9 cellular contexts compared by ENCODE assay signal in genomic region chr11:94776351-94777321, GRCh38. TPM values are rescaled to one million over a fixed set of nuclear protein-coding genes. Genes with fewer than 3 reads are reported as not detected.
DNase-seq lines count a peak whose midpoint lies in the region; ATAC-seq, FAIRE-seq and TF ChIP-seq lines count a peak whose summit lies in the region.
"Had no signal": no experiment of that assay in that cellular context is flagged by ENCODE, and none has a peak within 500 bp of the region (broad histone marks: within the 10 kb centered on the region; RNA-seq: fewer than 3 reads in every experiment).

No MANE protein-coding gene starts in this region.

- ATAC-seq in GM21360 (IDR thresholded peaks at IDR 0.05; ENCODE audit: unreplicated experiment) (no peak), T-cell (replicated peaks in 1 of 4) (no peak)

- H3K36me3 ChIP-seq in HEK293 (ENCODE audit: control insufficient read depth in 2 of 2, insufficient read depth in 1 of 2, low read length in 2 of 2), result no peaks in the 10 kb centered on the region
- H3K36me3 ChIP-seq in SJCRH30, result no peaks in the 10 kb centered on the region
- peaks cover 0 to 7% of the 10 kb centered on the region in 2 experiments for H3K36me3 ChIP-seq in keratinocyte (ENCODE audit: control insufficient read depth in 2 of 2, extremely low read depth in 1 of 2, insufficient read depth in 2 of 2, low read length in 2 of 2)
- H3K36me3 ChIP-seq: adrenal gland had no signal

- H3K4me3 ChIP-seq in HEK293 (ENCODE audit: low read depth, low read length), result no peak overlapping the region
- H3K4me3 ChIP-seq in SJCRH30, result no peak overlapping the region
- peak overlapping the region in 2 of 3 experiments; percentile 6 to 10 for H3K4me3 ChIP-seq in keratinocyte (ENCODE audit: control insufficient read depth in 2 of 3, extremely low read depth in 1 of 3, insufficient read depth in 2 of 3, low read depth in 1 of 3, low read length in 3 of 3)
- H3K4me3 ChIP-seq: adrenal gland had no signal

- H3K9me1 ChIP-seq in keratinocyte (ENCODE audit: control insufficient read depth, extremely low read depth, insufficient read depth, low read length), result peaks cover 4% of the 10 kb centered on the region

- no peak overlapping the region for H3K4me3 Mint-ChIP-seq in T-cell

- no peak overlapping the region for H3K27ac Mint-ChIP-seq in T-cell

- H3K36me3 Mint-ChIP-seq in T-cell, result no peaks in the 10 kb centered on the region

- H2AFZ ChIP-seq in keratinocyte (ENCODE audit: control insufficient read depth, low read length), result no peak overlapping the region

- H3K4me1 Mint-ChIP-seq in T-cell, result peaks cover 10 to 18% (median 11%) of the 10 kb centered on the region in 3 donors

- TF ChIP-seq CTCF in HEK293 (tag by site-specific recombination; IDR thresholded peaks at IDR 0.05) (no peak), keratinocyte (optimal IDR thresholded peaks at IDR 0.05 in 1 of 3, IDR thresholded peaks at IDR 0.05 in 1 of 3, conservative IDR thresholded peaks at IDR 0.05 in 1 of 3; ENCODE audit: extremely low read depth in 1 of 3, insufficient read depth in 2 of 3, low read length in 3 of 3) (no peak)

- peak overlapping the region; percentile 79 for H3K4me2 ChIP-seq in keratinocyte (ENCODE audit: control insufficient read depth, extremely low read depth, insufficient read depth, low read depth, low read length)

- peak overlapping the region; percentile 54 for H3K9ac ChIP-seq in keratinocyte (ENCODE audit: control insufficient read depth, extremely low read depth, insufficient read depth, low read length)

- H3K27ac ChIP-seq in HEK293 (ENCODE audit: extremely low read depth, low read depth, low read length) (peak overlapping the region; percentile 47), SJCRH30 (peak overlapping the region; percentile 85), keratinocyte (ENCODE audit: control insufficient read depth, insufficient read depth, low read length) (peak overlapping the region; percentile 76)

- POLR2A ChIA-PET in HEK293 (lab: Yijun Ruan, JAX) (interaction anchor here (0.9 to 1.6 kb wide), 2 partner anchors 8 to 39 kb away, joined by 4 to 10 read pairs; partner anchors contain the start of gene AMOTL1), T-cell (lab: Charles Lee) (no interaction called here)

- peaks cover 99% of the 10 kb centered on the region for H3K79me2 ChIP-seq in keratinocyte (ENCODE audit: control insufficient read depth, insufficient read depth, low read length)

- dilution Hi-C loops in keratinocyte (cut with MboI; ENCODE audit: extremely low pct_ligation_motif_present, low sequenced_read_pairs), result no loop called here

- CTCF ChIA-PET in HEK293 (lab: Yijun Ruan, JAX) (interaction anchor here (0.6 to 1.7 kb wide), 9 partner anchors 9 to 647 kb away, joined by 3 to 7 read pairs (median 3); no protein-coding TSS in a partner anchor), T-cell (lab: Charles Lee) (no interaction called here)

- no peaks in the 10 kb centered on the region for H3K9me3 ChIP-seq in HEK293 (ENCODE audit: control insufficient read depth, insufficient read depth, low read depth, low read length)
- H3K9me3 ChIP-seq in SJCRH30 (replicated peaks), result no peaks in the 10 kb centered on the region
- no peaks in the 10 kb centered on the region for H3K9me3 ChIP-seq in keratinocyte (ENCODE audit: control insufficient read depth, low read depth, low read length)
- H3K9me3 ChIP-seq: adrenal gland had no signal

- peak; percentile 89 for FAIRE-seq in keratinocyte (lab: Jason Lieb, UNC)

- H3K27me3 ChIP-seq in SJCRH30 (no peaks in the 10 kb centered on the region), keratinocyte (ENCODE audit: control insufficient read depth, extremely low read depth, insufficient read depth, low read length) (no peaks in the 10 kb centered on the region)
- H3K27me3 ChIP-seq: adrenal gland had no signal

- DNase-seq in ACHN (peak; percentile 13), SJCRH30 (peak; percentile 91 to 92), keratinocyte (ENCODE audit: low read depth, low spot score) (no peak), T-cell (no peak), iPS-NIHi7 (ENCODE audit: extremely low spot score) (no peak)
- DNase-seq in effector CD4-positive, alpha-beta T cell, result no peak

- no peaks in the 10 kb centered on the region for H3K9me3 Mint-ChIP-seq in T-cell

- 0 out of 2 replicates have a peak, but pooled peaks cover 12% of the 10 kb centered on the region for H3K4me1 ChIP-seq in HEK293 (ENCODE audit: control insufficient read depth, insufficient read depth, low read length)
- H3K4me1 ChIP-seq in SJCRH30, result peaks cover 37% of the 10 kb centered on the region
- H3K4me1 ChIP-seq in keratinocyte (ENCODE audit: control insufficient read depth, extremely low read depth, insufficient read depth, low read length), result peaks cover 69% of the 10 kb centered on the region

- H4K20me1 ChIP-seq in keratinocyte (ENCODE audit: control insufficient read depth, extremely low read depth, insufficient read depth, low read length), result peaks cover 30% of the 10 kb centered on the region

- in situ Hi-C loops in ACHN (cut with HindIII; ENCODE audit: low pct_ligation_motif_present, low pct_unique_long_range_greater_than_20kb, low sequenced_read_pairs), result no loop called here

- H3K27me3 Mint-ChIP-seq in T-cell, result peaks cover 34 to 35% of the 10 kb centered on the region in 2 donors

TF ChIP-seq in HEK293, 187 proteins besides CTCF, POLR2A, EP300 and RAD21 (continues in another document):
- TF ChIP-seq ZNF660 (tag by site-specific recombination; IDR thresholded peaks at IDR 0.05), result peak; percentile 85
- no peak for TF ChIP-seq ZNF518A (tag by site-specific recombination; conservative IDR thresholded peaks at IDR 0.05; ENCODE audit: low read depth)
- TF ChIP-seq ZNF174 (tag by site-specific recombination; IDR thresholded peaks at IDR 0.05), result no peak
- TF ChIP-seq TRIM28 (IDR thresholded peaks at IDR 0.05; ENCODE audit: borderline replicate concordance, low read length), result no peak
- TF ChIP-seq PRDM4 (tag by site-specific recombination; IDR thresholded peaks at IDR 0.05), result peak; percentile 47; the same call in 1 of the 2 replicates
- no peak for TF ChIP-seq ZNF16 (tag by site-specific recombination; IDR thresholded peaks at IDR 0.05; ENCODE audit: low read depth)

RNA-seq across cellular contexts. Expression of gene AMOTL1, which starts 8.5 kb away (rescaled TPM):
- total RNA-seq in SJCRH30 (2014; rRNA removed; shearing (Covaris generic)), result 52.5 and 57.4 TPM in 2 replicates
- polyA plus RNA-seq in keratinocyte, result 62.4 to 110 TPM (median 86.5 TPM) in 3 replicates
- polyA plus RNA-seq in keratinocyte (2011; ENCODE audit: low read depth), result 28.9 TPM
- 58.9 and 89.6 TPM in 2 replicates for polyA plus RNA-seq in keratinocyte (2011; cell fraction: cytosol; rRNA removed)
- polyA plus RNA-seq in keratinocyte (2011; cell fraction: nucleus; rRNA removed), result 149 and 163 TPM in 2 replicates
- polyA plus RNA-seq in keratinocyte (2012; ENCODE audit: low replicate concordance), result 31.6 and 98.4 TPM in 2 replicates
- polyA minus RNA-seq in keratinocyte, result 140 to 193 TPM (median 155 TPM) in 3 replicates
- 103 TPM for polyA minus RNA-seq in keratinocyte (2011; cell fraction: cytosol; rRNA and poly(A)+ RNA removed)
- polyA minus RNA-seq in keratinocyte (2011; cell fraction: nucleus; rRNA and poly(A)+ RNA removed), result 195 and 328 TPM in 2 replicates
- 1 to 10 TPM in 1 of 5 donors, under 1 TPM in 4; 0.07 to 1.2 (median 0.35) TPM for total RNA-seq in T-cell

Comparison
In these comparisons a context has a peak if more than half of its experiments do, and no peak if none do; other contexts are left out.
1. DNase-seq: peak in ACHN (single experiment) and SJCRH30 (2 of 2); none in keratinocyte (single experiment), T-cell (0 of 34), effector CD4-positive, alpha-beta T cell (single experiment) and iPS-NIHi7 (single experiment).
2. H3K4me3 ChIP-seq: peak in keratinocyte (2 of 3); none in HEK293 (single experiment) and SJCRH30 (single experiment).
3. RNA of gene AMOTL1, which starts 8.5 kb away (total RNA-seq): 52.5 to 57.4 TPM in SJCRH30; 0.07 to 1.2 TPM in T-cell; every median in the first group is over 10 times any median in the second.
4. Peak in every context shown above with its lines, with median percentiles within 50 percentile points of each other: H3K27ac ChIP-seq.